In genomic region chr11:47248664-47249377, GRCh38 we compare ENCODE assay signal across 8 cellular contexts. TPM values are rescaled to one million over a fixed set of nuclear protein-coding genes. Genes with fewer than 3 reads are reported as not detected.
DNase-seq lines count a peak whose midpoint lies in the region; ATAC-seq and TF ChIP-seq lines count a peak whose summit lies in the region.

TSS of gene ACP2 (minus strand) at chr11:47248814. CDS start at chr11:47248789, 25 bp downstream.

- peaks cover 52% of the 10 kb centered on the region for H3K36me3 Mint-ChIP-seq in activated T-cell treated with anti-CD3 and anti-CD28 coated beads, Interleukin-2, amount 50 U/mL, for 24 hours (ENCODE audit: low read depth)
- peaks cover 33% of the 10 kb centered on the region for H3K36me3 Mint-ChIP-seq in stimulated activated effector memory CD8-positive, alpha-beta T cell treated with anti-CD3 and anti-CD28 coated beads, Interleukin-12 subunit alpha, Interleukin-12 subunit beta, amount 100 ng/mL, for 72 hours

- H3K4me2 ChIP-seq in PC-3 (ENCODE audit: low read length), result peak within 1 kb of the TSS; percentile 100

- H3K27ac Mint-ChIP-seq in activated T-cell treated with anti-CD3 and anti-CD28 coated beads, Interleukin-2, amount 50 U/mL, for 24 hours, result peak within 1 kb of the TSS; percentile 99
- peak within 1 kb of the TSS; percentile 99 for H3K27ac Mint-ChIP-seq in stimulated activated effector memory CD8-positive, alpha-beta T cell treated with anti-CD3 and anti-CD28 coated beads, Interleukin-12 subunit alpha, Interleukin-12 subunit beta, amount 100 ng/mL, for 72 hours

- CTCF ChIA-PET in PC-3 (lab: Charles Lee), result interaction anchor here (1.3 to 1.4 kb wide), 2 partner anchors 10 to 64 kb away, joined by 6 to 9 read pairs; no protein-coding TSS in a partner anchor

- intact Hi-C loops in PC-3 (cut with micrococcal nuclease), result loop anchor here (2.0 kb wide), 1 partner anchor 72 kb away; the partner anchor contains the start of gene ARFGAP2

- peak within 1 kb of the TSS; percentile 96 for H2AFZ ChIP-seq in PC-3 (ENCODE audit: low read length)

- WGBS in HUES64, result 1% methylated on average over 45 of the region's 45 CpGs

- H3K27me3 ChIP-seq in HUES64 (ENCODE audit: insufficient read depth, low read length) (no peaks in the 10 kb centered on the region), PC-3 (ENCODE audit: low read length) (no peaks in the 10 kb centered on the region)

- H3K4me1 ChIP-seq in HUES64 (ENCODE audit: insufficient read depth, low read length), result no peaks in the 10 kb centered on the region
- H3K4me1 ChIP-seq in PC-3 (ENCODE audit: insufficient read depth, low read length), result peaks cover 7% of the 10 kb centered on the region; the same call in 1 of the 2 replicates

- H3K9me3 ChIP-seq in HUES64 (ENCODE audit: insufficient read depth, low read depth, low read length), result no peaks in the 10 kb centered on the region
- H3K9me3 ChIP-seq in PC-3 (ENCODE audit: low read length), result no peaks in the 10 kb centered on the region

- no peaks in the 10 kb centered on the region for H3F3A ChIP-seq in PC-3 (ENCODE audit: low read length, unreplicated experiment)

- no peaks in the 10 kb centered on the region for H3K9me2 ChIP-seq in PC-3 (replicated peaks; ENCODE audit: low read length)

- peak within 1 kb of the TSS; percentile 72 for H3K4me3 ChIP-seq in HUES64 (ENCODE audit: low read length)
- peak within 1 kb of the TSS; percentile 98 for H3K4me3 ChIP-seq in PC-3 (ENCODE audit: low read length)

- H4K20me1 ChIP-seq in PC-3 (ENCODE audit: low read length), result no peaks in the 10 kb centered on the region

- peak; percentile 44; the same call in 1 of the 2 replicates for TF ChIP-seq CTCF in PC-3 (conservative IDR thresholded peaks at IDR 0.05; ENCODE audit: low read depth, low read length)

- H3K36me3 ChIP-seq in HUES64 (ENCODE audit: insufficient read depth, low read length), result peaks cover 24% of the 10 kb centered on the region
- no peaks in the 10 kb centered on the region for H3K36me3 ChIP-seq in PC-3 (ENCODE audit: low read depth, low read length)

- DNase-seq in DMS153 treated with DMSO at 0.1 percent for 48 hours (lab: John Stamatoyannopoulos, UW; ENCODE audit: unreplicated experiment) (peak; percentile 74), PC-3 (peak; percentile 83), myocyte (ENCODE audit: low read depth) (peak; percentile 88)
- DNase-seq in activated T-cell treated with anti-CD3 and anti-CD28 coated beads, Interleukin-2, amount 50 U/mL, for 24 hours, result peak; percentile 93
- DNase-seq in stimulated activated effector memory CD8-positive, alpha-beta T cell treated with anti-CD3 and anti-CD28 coated beads, Interleukin-12 subunit alpha, Interleukin-12 subunit beta, amount 100 ng/mL, for 72 hours (ENCODE audit: low spot score in 2 of 2), result peak; percentile 83 to 93

- peaks cover 27% of the 10 kb centered on the region for H3K4me1 Mint-ChIP-seq in activated T-cell treated with anti-CD3 and anti-CD28 coated beads, Interleukin-2, amount 50 U/mL, for 24 hours (ENCODE audit: low read depth)
- H3K4me1 Mint-ChIP-seq in stimulated activated effector memory CD8-positive, alpha-beta T cell treated with anti-CD3 and anti-CD28 coated beads, Interleukin-12 subunit alpha, Interleukin-12 subunit beta, amount 100 ng/mL, for 72 hours, result peaks cover 28% of the 10 kb centered on the region

- H3K27ac ChIP-seq in HUES64 (ENCODE audit: low read depth, low read length), result peak within 1 kb of the TSS; percentile 86
- H3K27ac ChIP-seq in PC-3 (ENCODE audit: low read length), result peak within 1 kb of the TSS; percentile 59

- H3K79me2 ChIP-seq in PC-3 (ENCODE audit: low read length), result peaks cover 33% of the 10 kb centered on the region

- BruUV-seq in PC-3 (replicated peaks; lab: Mats Ljungman, UMichigan), result TSS peak; percentile 90

- POLR2A ChIA-PET in PC-3 (lab: Charles Lee; ENCODE audit: unreplicated experiment), result interaction anchor here (0.6 kb wide), 2 partner anchors 64 to 327 kb away, joined by 3 to 16 read pairs; no protein-coding TSS in a partner anchor

- H3K4me3 Mint-ChIP-seq in activated T-cell treated with anti-CD3 and anti-CD28 coated beads, Interleukin-2, amount 50 U/mL, for 24 hours, result peak within 1 kb of the TSS; percentile 97
- peak within 1 kb of the TSS; percentile 99 for H3K4me3 Mint-ChIP-seq in stimulated activated effector memory CD8-positive, alpha-beta T cell treated with anti-CD3 and anti-CD28 coated beads, Interleukin-12 subunit alpha, Interleukin-12 subunit beta, amount 100 ng/mL, for 72 hours

- no peaks in the 10 kb centered on the region for H3K27me3 Mint-ChIP-seq in activated T-cell treated with anti-CD3 and anti-CD28 coated beads, Interleukin-2, amount 50 U/mL, for 24 hours

- H3K9me3 Mint-ChIP-seq in activated T-cell treated with anti-CD3 and anti-CD28 coated beads, Interleukin-2, amount 50 U/mL, for 24 hours, result no peaks in the 10 kb centered on the region
- H3K9me3 Mint-ChIP-seq in stimulated activated effector memory CD8-positive, alpha-beta T cell treated with anti-CD3 and anti-CD28 coated beads, Interleukin-12 subunit alpha, Interleukin-12 subunit beta, amount 100 ng/mL, for 72 hours, result no peaks in the 10 kb centered on the region

- H3K9ac ChIP-seq in HUES64 (ENCODE audit: low read depth, low read length) (peak within 1 kb of the TSS; percentile 86), PC-3 (ENCODE audit: low read length) (peak within 1 kb of the TSS; percentile 86)

- ATAC-seq in GM21515 (IDR thresholded peaks at IDR 0.05; ENCODE audit: unreplicated experiment) (peak; percentile 87), PC-3 (peak; percentile 94), esophagus mucosa (peak; percentile 94)
- peak; percentile 98 for ATAC-seq in stimulated activated effector memory CD8-positive, alpha-beta T cell treated with anti-CD3 and anti-CD28 coated beads, Interleukin-12 subunit alpha, Interleukin-12 subunit beta, amount 100 ng/mL, for 72 hours

RNA-seq across cellular contexts. Expression of gene ACP2, which starts in this region (rescaled TPM):
- polyA plus RNA-seq in HUES64 (2013, experiment 1 of 2), result 24.3 TPM
- polyA plus RNA-seq in HUES64 (2013, experiment 2 of 2), result 19.9 TPM
- total RNA-seq in PC-3 (2014; rRNA removed) (24.2 and 26.6 TPM in 2 replicates), esophagus mucosa (12.7 TPM), myocyte (34.8 and 60.8 TPM in 2 replicates)
- 44.5 TPM for polyA plus RNA-seq in myocyte (2012)

Comparison
In these comparisons a context has a peak if more than half of its experiments do, and no peak if none do; other contexts are left out.
1. Peak in every context shown above with its lines: DNase-seq, ATAC-seq, H3K4me3 ChIP-seq and H3K27ac ChIP-seq.